ENCODE assay signal across 8 cellular contexts in the genomic region with DNA sequence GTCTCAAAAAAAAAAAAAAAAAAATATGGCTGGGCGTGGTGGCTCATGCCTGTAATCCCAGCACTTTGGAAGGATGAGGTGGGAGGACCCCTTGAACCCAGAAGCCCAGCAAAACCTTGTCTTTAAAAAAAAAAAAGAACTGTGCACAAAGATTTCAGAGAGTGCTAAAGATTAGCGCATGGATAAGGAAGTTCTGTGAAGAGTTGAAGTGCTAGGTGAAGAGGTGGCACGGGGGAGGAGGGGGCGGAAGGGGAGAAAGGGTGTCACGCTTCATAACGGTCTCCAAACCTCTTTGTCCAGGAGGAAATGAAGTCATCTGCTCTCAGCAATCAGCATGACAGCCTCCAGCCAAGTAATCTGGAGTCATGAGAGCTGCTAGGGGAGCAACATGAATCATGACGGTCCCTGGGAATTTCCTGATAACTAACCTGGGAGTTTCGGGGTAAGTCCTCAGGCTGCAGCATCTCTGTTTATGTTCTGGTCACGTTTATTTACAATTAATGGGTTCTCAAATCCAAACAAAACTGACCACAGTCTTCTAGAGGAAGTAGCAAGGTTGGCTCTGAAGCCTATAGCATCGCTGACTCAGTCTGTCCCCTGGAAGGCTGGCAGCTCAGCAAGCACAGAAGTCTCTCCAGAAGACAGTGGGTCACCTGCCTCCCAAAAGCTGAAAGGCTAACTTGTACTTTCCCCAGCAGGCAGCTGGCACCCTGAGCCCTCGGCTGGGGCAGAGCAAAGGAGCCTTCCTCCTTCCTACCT. TPM values are rescaled to one million over a fixed set of nuclear protein-coding genes. Genes with fewer than 3 reads are reported as not detected.
DNase-seq lines count a peak whose midpoint lies in the region; ATAC-seq and TF ChIP-seq lines count a peak whose summit lies in the region.

No MANE protein-coding gene starts in this region.

- H3K27me3 Mint-ChIP-seq in chondrocyte (ENCODE audit: low read depth), result no peaks in the 10 kb centered on the region
- H3K27me3 Mint-ChIP-seq in naive B cell, result peaks cover 21 to 46% (median 43%) of the 10 kb centered on the region in 3 donors

- H3K9me3 Mint-ChIP-seq in chondrocyte (ENCODE audit: low read depth), result no peaks in the 10 kb centered on the region
- no peaks in the 10 kb centered on the region for H3K9me3 Mint-ChIP-seq in naive B cell

- no peak overlapping the region for H3K27ac ChIP-seq in aorta (ENCODE audit: low read depth in 1 of 2, low read length in 2 of 2)

- intact Hi-C loops in aorta (cut with DNase I), result no loop called here

- H3K36me3 Mint-ChIP-seq in chondrocyte (ENCODE audit: low read depth), result peaks cover 12% of the 10 kb centered on the region
- H3K36me3 Mint-ChIP-seq in naive B cell, result no peaks in the 10 kb centered on the region

- H3K27me3 ChIP-seq in aorta (ENCODE audit: control insufficient read depth in 1 of 2, insufficient read depth in 2 of 2, low read length in 1 of 2), result no peaks in the 10 kb centered on the region

- H3K4me1 Mint-ChIP-seq in chondrocyte (ENCODE audit: low read depth), result peaks cover 83% of the 10 kb centered on the region
- H3K4me1 Mint-ChIP-seq in naive B cell, result peaks cover 17 to 36% (median 32%) of the 10 kb centered on the region in 3 donors

- no peaks in the 10 kb centered on the region for H3K9me3 ChIP-seq in aorta (ENCODE audit: control insufficient read depth, low read length)

- ATAC-seq in naive B cell (ENCODE audit: low read depth in 2 of 2), result peak; percentile 43 to 44
- no peak for ATAC-seq in aorta (ENCODE audit: low FRiP score)

- no peak overlapping the region for H3K4me3 ChIP-seq in aorta (ENCODE audit: low read length in 2 of 2)

- no peaks in the 10 kb centered on the region for H3K4me1 ChIP-seq in aorta (ENCODE audit: control insufficient read depth in 1 of 2, insufficient read depth in 2 of 2, low read length in 2 of 2)

- H3K4me3 Mint-ChIP-seq in chondrocyte (ENCODE audit: unreplicated experiment) (peak overlapping the region; percentile 12), naive B cell (peak overlapping the region in 5 of 8 donors; percentile 30 to 82 (median 53))

- no peak for TF ChIP-seq CTCF in chondrocyte (IDR thresholded peaks at IDR 0.05)

- H3K27ac Mint-ChIP-seq in chondrocyte (ENCODE audit: unreplicated experiment) (peak overlapping the region; percentile 98), naive B cell (no peak overlapping the region)

- WGBS in aorta, 2 donors, result 47 to 52% methylated on average over 11 of the region's 11 CpGs

- H3K36me3 ChIP-seq in aorta (ENCODE audit: control insufficient read depth in 1 of 2, insufficient read depth in 2 of 2, low read length in 1 of 2), result no peaks in the 10 kb centered on the region

- DNase-seq in DMS79 treated with DMSO at 0.1 percent for 48 hours (lab: John Stamatoyannopoulos, UW) (peak; percentile 11), DMS79 (lab: John Stamatoyannopoulos, UW) (no peak), HS-5 (ENCODE audit: low read depth) (peak; percentile 83), T1000 (lab: John Stamatoyannopoulos, UW) (peak; percentile 84), chondrocyte (ENCODE audit: low spot score) (no peak), naive B cell (peak; percentile 34), aorta (peak; percentile 73 to 77), occipital lobe (lab: John Stamatoyannopoulos, UW) (no peak)

RNA-seq across cellular contexts. Expression of gene PLAU, which starts 1.9 kb away (rescaled TPM):
- total RNA-seq in chondrocyte (54.2 to 84.9 TPM (median 54.8 TPM) in 3 replicates), aorta (10 to 100 TPM; 33.6 to 35.4 TPM), occipital lobe (0.94 TPM)
- polyA plus RNA-seq in naive B cell (ENCODE audit: low read depth in 6 of 6) (under 1 TPM in 1 of 6 donors, not detected in 5; 0.12 TPM), aorta (10 to 100 TPM in 1 of 2 donors, 1 to 10 TPM in 1; 9.6 to 13.6 TPM)

RNA-seq across cellular contexts. Expression of gene CAMK2G, which starts 34.7 kb away (rescaled TPM):
- total RNA-seq in chondrocyte (30.5 to 31.7 TPM (median 30.5 TPM) in 3 replicates), aorta (10 to 100 TPM; 70.6 to 76.7 TPM), occipital lobe (64.1 TPM)
- polyA plus RNA-seq in naive B cell (ENCODE audit: low read depth in 6 of 6) (1 to 10 TPM; 1.7 to 5.1 (median 3.6) TPM), aorta (10 to 100 TPM; 37.1 to 70.9 TPM)

Comparison
In these comparisons a context has a peak if more than half of its experiments do, and no peak if none do; other contexts are left out.
1. DNase-seq: peak in DMS79 treated with DMSO at 0.1 percent for 48 hours (single experiment), HS-5 (single experiment), T1000 (single experiment), naive B cell (single experiment) and aorta (2 of 2); none in DMS79 (single experiment), chondrocyte (single experiment) and occipital lobe (single experiment).
2. RNA of gene PLAU, which starts 1.9 kb away (total RNA-seq): 54.2 to 84.9 TPM in chondrocyte and 33.6 to 35.4 TPM in aorta; 0.94 TPM in occipital lobe (single experiment); every median in the first group is over 10 times any median in the second.